Comparison of ENCODE assay signal across 1 cellular context in the genomic region with DNA sequence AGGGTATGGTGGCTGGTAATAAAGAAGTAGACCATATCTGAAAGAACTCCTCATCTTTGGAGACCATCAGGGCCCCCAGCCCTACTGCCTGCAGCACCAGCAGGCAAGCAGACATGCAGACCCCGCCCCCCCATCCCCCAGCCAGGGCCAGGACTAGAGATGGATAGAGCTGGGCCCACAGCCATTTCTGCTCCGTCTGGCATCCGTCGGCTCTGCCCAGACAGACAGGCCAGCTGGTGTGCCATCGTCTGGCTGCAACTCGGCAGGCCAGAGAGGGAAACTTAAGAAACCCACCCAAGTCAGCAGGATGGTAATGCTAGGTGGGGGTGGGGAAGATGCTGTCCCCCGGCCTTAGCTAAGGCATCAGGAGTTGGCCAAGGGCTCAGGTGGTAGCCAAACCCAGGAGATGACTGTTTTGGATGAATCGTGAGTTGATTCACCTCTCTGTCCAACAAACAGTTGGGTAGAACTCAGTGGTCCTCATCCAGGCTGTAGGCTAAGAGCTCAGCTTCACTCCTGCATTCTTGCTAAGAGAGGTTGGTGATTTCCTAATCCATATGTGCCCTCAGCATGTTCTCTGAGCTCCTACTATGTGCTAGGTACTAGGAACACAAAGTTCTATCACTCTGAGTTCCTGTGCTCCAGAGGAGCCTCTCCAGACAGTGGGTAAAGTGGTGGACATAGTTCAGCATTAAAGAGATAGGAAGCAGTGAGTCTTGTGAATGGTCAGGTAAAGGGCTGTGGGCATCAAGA.
TF ChIP-seq lines count a peak whose summit lies in the region.

No MANE protein-coding gene starts in this region.

TF ChIP-seq in K562, 482 proteins besides CTCF, POLR2A, EP300 and RAD21:
- TF ChIP-seq CHD4 (IDR thresholded peaks at IDR 0.05; ENCODE audit: insufficient read depth, insufficient replicate concordance, low read depth, low read length, poor library complexity, severe bottlenecking) (no peak), ZKSCAN1 (IDR thresholded peaks at IDR 0.05; ENCODE audit: low read depth, low read length) (peak; percentile 79)
